ENCODE assay signal across 8 cellular contexts in the genomic region with DNA sequence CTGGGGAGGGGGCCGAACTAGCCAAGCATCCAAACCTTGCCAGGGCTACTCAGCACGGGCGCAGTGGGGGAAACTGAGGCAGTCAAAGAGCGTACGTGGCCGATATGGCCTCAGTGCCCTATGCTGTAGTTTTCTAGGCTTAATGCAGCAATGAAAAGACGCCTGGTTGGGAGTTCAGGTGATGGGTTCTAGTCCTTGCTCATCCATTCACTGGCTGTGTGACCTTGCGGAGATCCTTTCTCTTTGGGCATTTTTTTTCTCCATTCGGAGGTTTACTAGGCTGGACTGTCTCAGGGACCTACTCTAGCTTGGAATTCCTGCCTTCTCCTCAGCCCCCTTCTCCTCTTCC. TPM values are rescaled to one million over a fixed set of nuclear protein-coding genes. Genes with fewer than 3 reads are reported as not detected.
A peak's percentile ranks its signal among the peaks of the same experiment; 100 is the strongest.
DNase-seq lines count a peak whose midpoint lies in the region; ATAC-seq and TF ChIP-seq lines count a peak whose summit lies in the region.

No MANE protein-coding gene starts in this region.

- intact Hi-C loops in CD8-positive, alpha-beta T cell (cut with DNase I, micrococcal nuclease): loop anchor here (1.0 to 5.0 kb wide), 4 partner anchors 67 to 353 kb away; a partner anchor contains a TSS
- intact Hi-C loops in PC-3 (cut with micrococcal nuclease): loop anchor here (5.0 kb wide), 1 partner anchor 33 kb away; a partner anchor contains a TSS

- DNase-seq in CD8-positive, alpha-beta T cell: no peak
- DNase-seq in PC-3: no peak
- no peak for DNase-seq in endothelial cell (ENCODE audit: low spot score)
- peak; percentile 26 for DNase-seq in osteoblast (ENCODE audit: insufficient read length, low spot score, missing footprints)
- no peak for DNase-seq in GM19238 (ENCODE audit: insufficient read length, low spot score)
- DNase-seq in stimulated activated CD4-positive, alpha-beta T cell treated with anti-CD3 and anti-CD28 coated beads, Interleukin-4, amount 100 ng/mL, for 24 hours: no peak
- no peak for DNase-seq in RPMI8226

- no peaks in the 10 kb centered on the region for H3K27me3 ChIP-seq in CD8-positive, alpha-beta T cell (ENCODE audit: insufficient read depth, low read length)
- H3K27me3 ChIP-seq in PC-3 (ENCODE audit: low read length): no peaks in the 10 kb centered on the region
- H3K27me3 ChIP-seq in osteoblast (ENCODE audit: insufficient read depth, low read length): no peaks in the 10 kb centered on the region

- H3F3A ChIP-seq in PC-3 (ENCODE audit: low read length, unreplicated experiment): no peaks in the 10 kb centered on the region

- H2AFZ ChIP-seq in PC-3 (ENCODE audit: low read length) (peak overlapping the region; percentile 92), osteoblast (ENCODE audit: low read length) (peak overlapping the region; percentile 86)

- no peak for ATAC-seq in CD8-positive, alpha-beta T cell
- no peak for ATAC-seq in PC-3
- ATAC-seq in GM21737 (IDR thresholded peaks at IDR 0.05; ENCODE audit: unreplicated experiment): no peak

- H3K9ac ChIP-seq in PC-3 (ENCODE audit: low read length): peak overlapping the region; percentile 98

- peak overlapping the region; percentile 86 for H3K4me3 Mint-ChIP-seq in CD8-positive, alpha-beta T cell
- H3K4me3 Mint-ChIP-seq in endothelial cell (ENCODE audit: unreplicated experiment): peak overlapping the region; percentile 96

- peak overlapping the region; percentile 99 for H3K27ac ChIP-seq in CD8-positive, alpha-beta T cell (ENCODE audit: low read depth, low read length)
- H3K27ac ChIP-seq in PC-3 (ENCODE audit: low read length): peak overlapping the region; percentile 90
- peak overlapping the region; percentile 94 for H3K27ac ChIP-seq in osteoblast (ENCODE audit: low read depth, low read length)

- H3K4me2 ChIP-seq in PC-3 (ENCODE audit: low read length): peak overlapping the region; percentile 95
- peak overlapping the region; percentile 100 for H3K4me2 ChIP-seq in osteoblast (ENCODE audit: insufficient read depth, low read length)

- no peaks in the 10 kb centered on the region for H4K20me1 ChIP-seq in PC-3 (ENCODE audit: low read length)
- no peaks in the 10 kb centered on the region for H4K20me1 ChIP-seq in osteoblast (ENCODE audit: insufficient read depth, low read length)

- BruUV-seq in PC-3 (replicated peaks; lab: Mats Ljungman, UMichigan): TSS peak; percentile 85

- peaks cover 12% of the 10 kb centered on the region for H3K79me2 ChIP-seq in PC-3 (ENCODE audit: low read length)
- peaks cover 13% of the 10 kb centered on the region for H3K79me2 ChIP-seq in osteoblast (ENCODE audit: insufficient read depth, low read length)

- H3K4me1 Mint-ChIP-seq in CD8-positive, alpha-beta T cell (ENCODE audit: low read depth): peaks cover 20% of the 10 kb centered on the region
- peaks cover 31% of the 10 kb centered on the region for H3K4me1 Mint-ChIP-seq in endothelial cell (ENCODE audit: unreplicated experiment)

- peak overlapping the region; percentile 95 for H3K27ac Mint-ChIP-seq in CD8-positive, alpha-beta T cell
- H3K27ac Mint-ChIP-seq in endothelial cell (ENCODE audit: unreplicated experiment): peak overlapping the region; percentile 99

- H3K36me3 Mint-ChIP-seq in CD8-positive, alpha-beta T cell: peaks cover 14% of the 10 kb centered on the region
- peaks cover 9% of the 10 kb centered on the region for H3K36me3 Mint-ChIP-seq in endothelial cell (ENCODE audit: low read depth, unreplicated experiment)

- no peaks in the 10 kb centered on the region for H3K27me3 Mint-ChIP-seq in CD8-positive, alpha-beta T cell (ENCODE audit: low read depth)
- H3K27me3 Mint-ChIP-seq in endothelial cell (ENCODE audit: unreplicated experiment): peaks cover 21% of the 10 kb centered on the region

- no peak for TF ChIP-seq CTCF in CD8-positive, alpha-beta T cell (IDR thresholded peaks at IDR 0.05)
- TF ChIP-seq CTCF in PC-3 (conservative IDR thresholded peaks at IDR 0.05; ENCODE audit: low read depth, low read length): no peak
- TF ChIP-seq CTCF in endothelial cell (IDR thresholded peaks at IDR 0.05; ENCODE audit: unreplicated experiment): no peak
- no peak for TF ChIP-seq CTCF in osteoblast (IDR thresholded peaks at IDR 0.05; ENCODE audit: extremely low read depth, low read depth, low read length)

- H3K4me1 ChIP-seq in CD8-positive, alpha-beta T cell (ENCODE audit: insufficient read depth, low read length): peaks cover 22% of the 10 kb centered on the region
- peaks cover 26% of the 10 kb centered on the region for H3K4me1 ChIP-seq in PC-3 (ENCODE audit: insufficient read depth, low read length)
- H3K4me1 ChIP-seq in osteoblast (ENCODE audit: insufficient read depth, low read length): peaks cover 27% of the 10 kb centered on the region

- no peaks in the 10 kb centered on the region for H3K9me3 Mint-ChIP-seq in CD8-positive, alpha-beta T cell
- no peaks in the 10 kb centered on the region for H3K9me3 Mint-ChIP-seq in endothelial cell (ENCODE audit: unreplicated experiment)

- H3K9me3 ChIP-seq in CD8-positive, alpha-beta T cell (ENCODE audit: low read length): no peaks in the 10 kb centered on the region
- no peaks in the 10 kb centered on the region for H3K9me3 ChIP-seq in PC-3 (ENCODE audit: low read length)
- no peaks in the 10 kb centered on the region for H3K9me3 ChIP-seq in osteoblast (ENCODE audit: low read depth, low read length)

- CTCF ChIA-PET in CD8-positive, alpha-beta T cell (lab: Charles Lee): interaction anchor here (1.0 to 5.0 kb wide), 4 partner anchors 15 to 41 kb away, joined by 3 to 47 read pairs (median 10); no protein-coding TSS in a partner anchor
- CTCF ChIA-PET in PC-3 (lab: Charles Lee): interaction anchor here (1.0 to 1.2 kb wide), 2 partner anchors 36 to 52 kb away, joined by 4 read pairs; a partner anchor contains a TSS

- H3K9me2 ChIP-seq in PC-3 (replicated peaks; ENCODE audit: low read length): no peaks in the 10 kb centered on the region

- peaks cover 5% of the 10 kb centered on the region for H3K36me3 ChIP-seq in CD8-positive, alpha-beta T cell (ENCODE audit: insufficient read depth, low read length)
- H3K36me3 ChIP-seq in PC-3 (ENCODE audit: low read depth, low read length): no peaks in the 10 kb centered on the region; the same call in 1 of the 2 replicates
- peaks cover 17% of the 10 kb centered on the region for H3K36me3 ChIP-seq in osteoblast (ENCODE audit: insufficient read depth, low read length)

- POLR2A ChIA-PET in CD8-positive, alpha-beta T cell (lab: Charles Lee): interaction anchor here (0.7 to 3.3 kb wide), 4 partner anchors 15 to 53 kb away, joined by 3 to 24 read pairs (median 6); a partner anchor contains a TSS
- POLR2A ChIA-PET in PC-3 (lab: Charles Lee; ENCODE audit: unreplicated experiment): interaction anchor here (0.6 to 0.7 kb wide), 2 partner anchors 33 to 54 kb away, joined by 3 read pairs; no protein-coding TSS in a partner anchor

- peak overlapping the region; percentile 86 for H3K4me3 ChIP-seq in CD8-positive, alpha-beta T cell (ENCODE audit: low read depth, low read length)
- peak overlapping the region; percentile 98 for H3K4me3 ChIP-seq in PC-3 (ENCODE audit: low read length)
- peak overlapping the region; percentile 95 for H3K4me3 ChIP-seq in osteoblast (ENCODE audit: insufficient read depth, low read length)

RNA-seq across cellular contexts. Expression of a gene that starts 0.9 kb away (rescaled TPM):
- total RNA-seq in CD8-positive, alpha-beta T cell: 10 to 100 TPM; 24.4 to 25.8 TPM
- total RNA-seq in PC-3 (2014; rRNA removed) (141 and 152 TPM in 2 replicates), endothelial cell (ENCODE audit: unreplicated experiment) (38.8 TPM), osteoblast (37.4 and 42.7 TPM in 2 replicates)

RNA-seq across cellular contexts. Expression of a gene that starts 1.6 kb away (rescaled TPM):
- 10 to 100 TPM; 18.5 to 18.8 TPM for total RNA-seq in CD8-positive, alpha-beta T cell
- total RNA-seq in PC-3 (2014; rRNA removed) (12.0 and 13.0 TPM in 2 replicates), endothelial cell (ENCODE audit: unreplicated experiment) (35.5 TPM), osteoblast (61.9 and 66.6 TPM in 2 replicates)

RNA-seq across cellular contexts. Expression of a gene that starts 35.7 kb away (rescaled TPM):
- 1 to 10 TPM; 1.1 TPM for total RNA-seq in CD8-positive, alpha-beta T cell
- total RNA-seq in PC-3 (2014; rRNA removed): 4.1 and 5.4 TPM in 2 replicates
- 8.5 TPM for total RNA-seq in endothelial cell (ENCODE audit: unreplicated experiment)
- 3.2 and 3.3 TPM in 2 replicates for total RNA-seq in osteoblast

RNA-seq across cellular contexts. Expression of a gene that starts 36.2 kb away (rescaled TPM):
- 10 to 100 TPM; 58.9 to 71.2 TPM for total RNA-seq in CD8-positive, alpha-beta T cell
- total RNA-seq in PC-3 (2014; rRNA removed): 241 and 257 TPM in 2 replicates
- 173 TPM for total RNA-seq in endothelial cell (ENCODE audit: unreplicated experiment)
- total RNA-seq in osteoblast: 112 and 117 TPM in 2 replicates

RNA-seq across cellular contexts. Expression of a gene that starts 45.9 kb away (rescaled TPM):
- 1 to 10 TPM; 8.1 to 8.7 TPM for total RNA-seq in CD8-positive, alpha-beta T cell
- total RNA-seq in PC-3 (2014; rRNA removed) (30.9 and 54.7 TPM in 2 replicates), endothelial cell (ENCODE audit: unreplicated experiment) (54.1 TPM), osteoblast (6.5 and 7.7 TPM in 2 replicates)
